Comparison of ENCODE assay signal across 33 cellular contexts in the genomic region with DNA sequence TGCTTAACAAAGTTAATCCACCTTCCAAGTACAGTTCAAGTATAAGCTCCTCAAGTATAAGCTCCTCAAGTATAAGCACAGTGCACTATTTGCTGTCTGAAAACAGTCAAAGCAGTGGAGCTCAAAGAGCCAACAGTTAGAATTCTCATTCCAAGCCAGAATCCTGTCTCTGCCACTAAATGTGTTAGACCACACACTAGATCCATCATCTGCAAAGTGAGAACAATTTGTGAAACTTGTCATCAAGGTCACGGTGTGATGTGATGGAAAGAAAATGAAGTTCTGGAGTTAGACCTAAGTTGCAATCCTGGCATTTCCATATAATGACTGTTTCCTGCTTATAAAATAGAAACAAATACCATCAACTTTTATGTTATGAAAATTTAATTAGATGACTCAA.
"Had no signal": no experiment of that assay in that cellular context is flagged by ENCODE, and none has a peak within 500 bp of the region (broad histone marks: within the 10 kb centered on the region; RNA-seq: fewer than 3 reads in every experiment).

No MANE protein-coding gene starts in this region.

- ATAC-seq: esophagus mucosa; heart left ventricle; left lung; mucosa of descending colon; natural killer cell treated with Interleukin-12 subunit alpha and Interleukin-12 subunit beta and Interleukin-15 and Interleukin-18, amount 100 ng/mL, for 72 hours; stimulated activated memory B cell treated with anti-CD40 and anti-IgM and Interleukin-4, amounts not matched to agents 10 μg/mL and 1 μg/mL and 100 μg/mL, for 72 hours; upper lobe of right lung had no signal

- H3K9me3 ChIP-seq: ascending aorta, heart left ventricle, left lung, mucosa of descending colon, sigmoid colon, stomach, thyroid gland, upper lobe of right lung had no signal

- H3K27me3 ChIP-seq: ascending aorta, brain microvascular endothelial cell, heart left ventricle, left lung, sigmoid colon, stomach, thyroid gland, upper lobe of right lung had no signal

- H3K27ac Mint-ChIP-seq: activated CD4-positive, alpha-beta memory T cell treated with anti-CD3 and anti-CD28 coated beads for 36 hours; activated CD4-positive, alpha-beta T cell treated with anti-CD3 and anti-CD28 coated beads, Interleukin-2, amount 10 ng/mL, durations not matched to agents 24 days and 14 days; activated naive CD4-positive, alpha-beta T cell treated with anti-CD3 and anti-CD28 coated beads, Interleukin-2, amount 10 ng/mL, durations not matched to agents 7 days and 5 days; activated naive CD8-positive, alpha-beta T cell treated with anti-CD3 and anti-CD28 coated beads, Interleukin-2, amount 10 ng/mL, durations not matched to agents 7 days and 5 days; activated T-helper 1 cell treated with anti-CD3 and anti-CD28 coated beads, Interleukin-12 subunit alpha, Interleukin-12 subunit beta, Interleukin-2, Interleukin-4 antibody, amounts not matched to agents 30 ng/mL and 10 ng/mL and 1 ng/mL, durations not matched to agents 14 hours and 24 hours and 36 hours; endodermal cell; natural killer cell treated with Interleukin-12 subunit alpha and Interleukin-12 subunit beta and Interleukin-15 and Interleukin-18, amount 100 ng/mL, for 72 hours; progenitor cell of endocrine pancreas; stimulated activated memory B cell treated with anti-CD40 and anti-IgM and Interleukin-4, amounts not matched to agents 10 μg/mL and 1 μg/mL and 100 μg/mL, for 72 hours had no signal

- H3K4me3 Mint-ChIP-seq: activated CD4-positive, alpha-beta memory T cell treated with anti-CD3 and anti-CD28 coated beads for 36 hours; activated CD4-positive, alpha-beta T cell treated with anti-CD3 and anti-CD28 coated beads, Interleukin-2, amount 10 ng/mL, durations not matched to agents 24 days and 14 days; activated naive CD4-positive, alpha-beta T cell treated with anti-CD3 and anti-CD28 coated beads, Interleukin-2, amount 10 ng/mL, durations not matched to agents 7 days and 5 days; activated naive CD8-positive, alpha-beta T cell treated with anti-CD3 and anti-CD28 coated beads, Interleukin-2, amount 10 ng/mL, durations not matched to agents 7 days and 5 days; activated T-helper 1 cell treated with anti-CD3 and anti-CD28 coated beads, Interleukin-12 subunit alpha, Interleukin-12 subunit beta, Interleukin-2, Interleukin-4 antibody, amounts not matched to agents 30 ng/mL and 10 ng/mL and 1 ng/mL, durations not matched to agents 14 hours and 24 hours and 36 hours; endodermal cell; natural killer cell treated with Interleukin-12 subunit alpha and Interleukin-12 subunit beta and Interleukin-15 and Interleukin-18, amount 100 ng/mL, for 72 hours; stimulated activated memory B cell treated with anti-CD40 and anti-IgM and Interleukin-4, amounts not matched to agents 10 μg/mL and 1 μg/mL and 100 μg/mL, for 72 hours had no signal

- H3K4me1 Mint-ChIP-seq: activated CD4-positive, alpha-beta T cell treated with anti-CD3 and anti-CD28 coated beads, Interleukin-2, amount 10 ng/mL, durations not matched to agents 24 days and 14 days; activated naive CD4-positive, alpha-beta T cell treated with anti-CD3 and anti-CD28 coated beads, Interleukin-2, amount 10 ng/mL, durations not matched to agents 7 days and 5 days; activated naive CD8-positive, alpha-beta T cell treated with anti-CD3 and anti-CD28 coated beads, Interleukin-2, amount 10 ng/mL, durations not matched to agents 7 days and 5 days; stimulated activated memory B cell treated with anti-CD40 and anti-IgM and Interleukin-4, amounts not matched to agents 10 μg/mL and 1 μg/mL and 100 μg/mL, for 72 hours had no signal

- H3K4me1 ChIP-seq: ascending aorta, heart left ventricle, left lung, sigmoid colon, stomach, upper lobe of right lung had no signal

- H3K27me3 Mint-ChIP-seq: activated CD4-positive, alpha-beta memory T cell treated with anti-CD3 and anti-CD28 coated beads for 36 hours; activated CD4-positive, alpha-beta T cell treated with anti-CD3 and anti-CD28 coated beads, Interleukin-2, amount 10 ng/mL, durations not matched to agents 24 days and 14 days; activated naive CD4-positive, alpha-beta T cell treated with anti-CD3 and anti-CD28 coated beads, Interleukin-2, amount 10 ng/mL, durations not matched to agents 7 days and 5 days; activated naive CD8-positive, alpha-beta T cell treated with anti-CD3 and anti-CD28 coated beads, Interleukin-2, amount 10 ng/mL, durations not matched to agents 7 days and 5 days; natural killer cell treated with Interleukin-12 subunit alpha and Interleukin-12 subunit beta and Interleukin-15 and Interleukin-18, amount 100 ng/mL, for 72 hours; progenitor cell of endocrine pancreas; stimulated activated memory B cell treated with anti-CD40 and anti-IgM and Interleukin-4, amounts not matched to agents 10 μg/mL and 1 μg/mL and 100 μg/mL, for 72 hours had no signal

- H3K36me3 Mint-ChIP-seq: activated CD4-positive, alpha-beta memory T cell treated with anti-CD3 and anti-CD28 coated beads for 36 hours; activated naive CD4-positive, alpha-beta T cell treated with anti-CD3 and anti-CD28 coated beads, Interleukin-2, amount 10 ng/mL, durations not matched to agents 7 days and 5 days; activated naive CD8-positive, alpha-beta T cell treated with anti-CD3 and anti-CD28 coated beads, Interleukin-2, amount 10 ng/mL, durations not matched to agents 7 days and 5 days; natural killer cell treated with Interleukin-12 subunit alpha and Interleukin-12 subunit beta and Interleukin-15 and Interleukin-18, amount 100 ng/mL, for 72 hours; stimulated activated memory B cell treated with anti-CD40 and anti-IgM and Interleukin-4, amounts not matched to agents 10 μg/mL and 1 μg/mL and 100 μg/mL, for 72 hours had no signal

- H3K9me3 Mint-ChIP-seq: activated naive CD4-positive, alpha-beta T cell treated with anti-CD3 and anti-CD28 coated beads, Interleukin-2, amount 10 ng/mL, durations not matched to agents 7 days and 5 days; activated naive CD8-positive, alpha-beta T cell treated with anti-CD3 and anti-CD28 coated beads, Interleukin-2, amount 10 ng/mL, durations not matched to agents 7 days and 5 days; activated T-helper 1 cell treated with anti-CD3 and anti-CD28 coated beads, Interleukin-12 subunit alpha, Interleukin-12 subunit beta, Interleukin-2, Interleukin-4 antibody, amounts not matched to agents 30 ng/mL and 10 ng/mL and 1 ng/mL, durations not matched to agents 14 hours and 24 hours and 36 hours; endodermal cell; natural killer cell treated with Interleukin-12 subunit alpha and Interleukin-12 subunit beta and Interleukin-15 and Interleukin-18, amount 100 ng/mL, for 72 hours; stimulated activated memory B cell treated with anti-CD40 and anti-IgM and Interleukin-4, amounts not matched to agents 10 μg/mL and 1 μg/mL and 100 μg/mL, for 72 hours had no signal

- H3K4me3 ChIP-seq: ascending aorta, heart left ventricle, left lung, lung, mucosa of descending colon, sigmoid colon, smooth muscle cell, stomach, thyroid gland, upper lobe of right lung had no signal

- H3K27ac ChIP-seq: ascending aorta, brain microvascular endothelial cell, heart left ventricle, left lung, sigmoid colon, stomach, thyroid gland, upper lobe of right lung had no signal

- H3K4me2 ChIP-seq: smooth muscle cell had no signal

- H3K36me3 ChIP-seq: ascending aorta, brain microvascular endothelial cell, heart left ventricle, left lung, sigmoid colon, stomach, thyroid gland, upper lobe of right lung had no signal

- DNase-seq: activated CD4-positive, alpha-beta memory T cell treated with anti-CD3 and anti-CD28 coated beads for 36 hours; activated CD4-positive, alpha-beta T cell treated with anti-CD3 and anti-CD28 coated beads, Interleukin-2, amount 10 ng/mL, durations not matched to agents 24 days and 14 days; activated CD4-positive, CD25-positive, alpha-beta regulatory T cell treated with anti-CD3 and anti-CD28 coated beads, Interleukin-2, amount 50 U/mL, for 72 hours; activated CD8-positive, alpha-beta memory T cell treated with anti-CD3 and anti-CD28 coated beads, Interleukin-2, amount 50 U/mL, for 4 hours; activated effector memory CD4-positive, alpha-beta T cell treated with anti-CD3 and anti-CD28 coated beads, Interleukin-2, amount 50 U/mL, for 16 hours; activated naive CD4-positive, alpha-beta T cell treated with anti-CD3 and anti-CD28 coated beads, Interleukin-2, amount 10 ng/mL, durations not matched to agents 7 days and 5 days; activated naive CD8-positive, alpha-beta T cell treated with anti-CD3 and anti-CD28 coated beads, Interleukin-2, amount 10 ng/mL, durations not matched to agents 7 days and 5 days; activated T-cell treated with anti-CD3 and anti-CD28 coated beads, Interleukin-2, amount 50 U/mL, for 1 hour; brain microvascular endothelial cell; caudate nucleus; endodermal cell; foreskin fibroblast; heart left ventricle; kidney glomerular epithelial cell; left lung; mesendoderm; mucosa of descending colon; sigmoid colon; stimulated activated CD4-positive, alpha-beta T cell treated with anti-CD3 and anti-CD28 coated beads, Interleukin-1b, Interleukin-23, amount 100 ng/mL, for 48 hours; stimulated activated CD4-positive, alpha-beta T cell treated with anti-CD3 and anti-CD28 coated beads, Interleukin-4, amount 100 ng/mL, for 4 hours; stimulated activated CD8-positive, alpha-beta memory T cell treated with anti-CD3 and anti-CD28 coated beads, Interleukin-4, amount 100 ng/mL, for 48 hours; stomach; T-helper 2 cell; thyroid gland; upper lobe of right lung had no signal
